8 cellular contexts compared by ENCODE assay signal in genomic region chr6:11381801-11382513, GRCh38.
A peak's percentile ranks its signal among the peaks of the same experiment; 100 is the strongest.
DNase-seq lines count a peak whose midpoint lies in the region; ATAC-seq, FAIRE-seq and TF ChIP-seq lines count a peak whose summit lies in the region.

No MANE protein-coding gene starts in this region.

- H3K27ac ChIP-seq in pancreas = peak overlapping the region in 2 of 4 donors; percentile 23 to 28
- no peak overlapping the region for H3K27ac ChIP-seq in foreskin keratinocyte

- H3K4me3 ChIP-seq in pancreas (peak overlapping the region in 1 of 4 donors; percentile 28), MG63 (no peak overlapping the region)

- DNase-seq in SKM-1 treated with dmso at 0.1 percent for 144 hours (lab: John Stamatoyannopoulos, UW; ENCODE audit: unreplicated experiment) (peak; percentile 53), pancreas (no peak), foreskin keratinocyte (no peak), MG63 (no peak), D721Med (ENCODE audit: insufficient read length, low spot score) (no peak)
- DNase-seq in activated naive CD4-positive, alpha-beta T cell treated with anti-CD3 and anti-CD28 coated beads, Interleukin-2, amount 50 U/mL, for 72 hours (ENCODE audit: low spot score in 2 of 2) = peak; percentile 49 to 79

- H3K36me3 ChIP-seq in pancreas (no peaks in the 10 kb centered on the region), MG63 (no peaks in the 10 kb centered on the region)

- ATAC-seq in GM18508 (IDR thresholded peaks at IDR 0.05; ENCODE audit: insufficient read depth, unreplicated experiment) = peak; percentile 74
- peak; percentile 78 for ATAC-seq in HG02884 (IDR thresholded peaks at IDR 0.05; ENCODE audit: unreplicated experiment)
- peak; percentile 91 to 94 for ATAC-seq in activated naive CD4-positive, alpha-beta T cell treated with anti-CD3 and anti-CD28 coated beads, Interleukin-2, amount 50 U/mL, for 72 hours
- ATAC-seq in pancreas = peak in 3 of 4 donors; percentile 40 to 84 (median 71)
- no peak for ATAC-seq in foreskin keratinocyte

- no peak for TF ChIP-seq CTCF in pancreas (IDR thresholded peaks at IDR 0.05)
- TF ChIP-seq CTCF in foreskin keratinocyte (conservative IDR thresholded peaks at IDR 0.05) = no peak
- TF ChIP-seq CTCF in D721Med (IDR thresholded peaks at IDR 0.05; ENCODE audit: insufficient read depth, missing control alignments) = no peak

- H3K4me1 ChIP-seq in pancreas = no peaks in the 10 kb centered on the region
- H3K4me1 ChIP-seq in foreskin keratinocyte = no peaks in the 10 kb centered on the region

- peaks cover 0 to 5% of the 10 kb centered on the region in 2 donors for H3K9me3 Mint-ChIP-seq in activated naive CD4-positive, alpha-beta T cell treated with anti-CD3 and anti-CD28 coated beads, Interleukin-2, amount 50 U/mL, for 72 hours

- H3K9me3 ChIP-seq in pancreas (no peaks in the 10 kb centered on the region), MG63 (no peaks in the 10 kb centered on the region)

- peak overlapping the region; percentile 69 to 90 for H3K27ac Mint-ChIP-seq in activated naive CD4-positive, alpha-beta T cell treated with anti-CD3 and anti-CD28 coated beads, Interleukin-2, amount 50 U/mL, for 72 hours

- intact Hi-C loops in pancreas (cut with DNase I) = no loop called here

- H3K27me3 ChIP-seq in pancreas = no peaks in the 10 kb centered on the region
- H3K27me3 ChIP-seq in foreskin keratinocyte = no peaks in the 10 kb centered on the region
- no peaks in the 10 kb centered on the region for H3K27me3 ChIP-seq in MG63

- 81 to 83% methylated on average over 13 of the region's 13 CpGs for WGBS in pancreas, 2 donors

- FAIRE-seq in pancreas (lab: Jason Lieb, UNC) (no peak), D721Med (lab: Jason Lieb, UNC) (no peak)

- peaks cover 17 to 35% of the 10 kb centered on the region in 2 donors for H3K36me3 Mint-ChIP-seq in activated naive CD4-positive, alpha-beta T cell treated with anti-CD3 and anti-CD28 coated beads, Interleukin-2, amount 50 U/mL, for 72 hours

Comparison
In these comparisons a context has a peak if more than half of its experiments do, and no peak if none do; other contexts are left out.
1. DNase-seq: peak in SKM-1 treated with dmso at 0.1 percent for 144 hours (single experiment) and activated naive CD4-positive, alpha-beta T cell treated with anti-CD3 and anti-CD28 coated beads, Interleukin-2, amount 50 U/mL, for 72 hours (2 of 2); none in pancreas (0 of 6), foreskin keratinocyte (0 of 2), MG63 (single experiment) and D721Med (single experiment).